Comparison of ENCODE assay signal across 8 cellular contexts in the genomic region with DNA sequence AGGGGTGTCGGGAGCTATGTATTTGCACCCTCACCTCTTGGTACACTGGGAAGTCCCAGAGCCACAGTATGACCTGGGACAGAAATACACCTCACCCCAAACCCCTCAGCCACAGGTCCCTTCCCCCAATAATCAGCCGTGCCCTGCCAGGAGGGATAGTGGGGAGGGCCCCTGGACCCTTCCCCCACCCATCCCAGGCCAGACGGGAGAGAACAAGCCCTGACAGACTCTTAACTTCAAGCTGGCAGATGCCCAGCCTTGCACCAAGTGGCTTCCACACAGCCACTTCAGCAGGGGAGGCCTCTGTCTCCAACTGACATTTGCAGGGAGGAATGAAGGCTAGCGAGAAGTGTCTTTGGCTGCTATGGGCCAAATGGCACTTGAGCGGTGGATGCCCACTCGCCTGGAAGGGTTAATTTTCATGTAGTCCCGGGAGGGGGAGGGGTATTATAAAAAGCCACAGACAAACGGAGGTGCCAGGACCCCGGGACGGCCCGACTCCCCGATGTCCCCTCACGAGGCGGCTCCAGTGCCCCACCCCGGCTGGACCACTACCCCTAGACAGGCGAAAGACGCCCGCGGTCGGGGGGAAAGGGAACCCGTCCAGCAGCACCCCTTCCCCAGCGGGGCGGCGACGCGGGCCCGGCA. TPM values are rescaled to one million over a fixed set of nuclear protein-coding genes. Genes with fewer than 3 reads are reported as not detected.
DNase-seq lines count a peak whose midpoint lies in the region; ATAC-seq and TF ChIP-seq lines count a peak whose summit lies in the region.

No MANE protein-coding gene starts in this region.

- H3K9me3 Mint-ChIP-seq in activated naive CD4-positive, alpha-beta T cell treated with anti-CD3 and anti-CD28 coated beads for 36 hours = no peaks in the 10 kb centered on the region
- no peaks in the 10 kb centered on the region for H3K9me3 Mint-ChIP-seq in immature natural killer cell
- H3K9me3 Mint-ChIP-seq in stimulated activated naive B cell treated with anti-CD40 and anti-IgM and Interleukin-4, amounts not matched to agents 10 μg/mL and 1 μg/mL and 100 μg/mL, for 72 hours = no peaks in the 10 kb centered on the region

- intact Hi-C loops in activated naive CD4-positive, alpha-beta T cell treated with anti-CD3 and anti-CD28 coated beads for 36 hours (cut with micrococcal nuclease) = no loop called here

- H3K4me3 Mint-ChIP-seq in activated naive CD4-positive, alpha-beta T cell treated with anti-CD3 and anti-CD28 coated beads for 36 hours = peak overlapping the region; percentile 22
- peak overlapping the region; percentile 54 to 74 (median 70) for H3K4me3 Mint-ChIP-seq in immature natural killer cell
- H3K4me3 Mint-ChIP-seq in stimulated activated naive B cell treated with anti-CD40 and anti-IgM and Interleukin-4, amounts not matched to agents 10 μg/mL and 1 μg/mL and 100 μg/mL, for 72 hours = peak overlapping the region; percentile 56 to 63

- TF ChIP-seq CTCF in astrocyte of the spinal cord (IDR thresholded peaks at IDR 0.05; ENCODE audit: low read depth, low read length) = no peak

- peaks cover 11% of the 10 kb centered on the region for H3K4me1 Mint-ChIP-seq in activated naive CD4-positive, alpha-beta T cell treated with anti-CD3 and anti-CD28 coated beads for 36 hours (ENCODE audit: low read depth)
- H3K4me1 Mint-ChIP-seq in immature natural killer cell = peaks cover 12 to 14% of the 10 kb centered on the region in 2 donors
- peaks cover 9 to 13% of the 10 kb centered on the region in 2 donors for H3K4me1 Mint-ChIP-seq in stimulated activated naive B cell treated with anti-CD40 and anti-IgM and Interleukin-4, amounts not matched to agents 10 μg/mL and 1 μg/mL and 100 μg/mL, for 72 hours

- DNase-seq in activated naive CD4-positive, alpha-beta T cell treated with anti-CD3 and anti-CD28 coated beads for 36 hours = no peak
- no peak for DNase-seq in activated naive CD4-positive, alpha-beta T cell (lab: John Stamatoyannopoulos, UW)
- DNase-seq in astrocyte of the spinal cord (ENCODE audit: low read depth, low spot score) = peak; percentile 51
- DNase-seq in immature natural killer cell = no peak
- DNase-seq in stimulated activated naive B cell treated with anti-CD40 and anti-IgM and Interleukin-4, amounts not matched to agents 10 μg/mL and 1 μg/mL and 100 μg/mL, for 72 hours = no peak
- no peak for DNase-seq in activated effector memory CD4-positive, alpha-beta T cell treated with anti-CD3 and anti-CD28 coated beads, Interleukin-2, amount 50 U/mL, for 16 hours

- H3K27me3 Mint-ChIP-seq in activated naive CD4-positive, alpha-beta T cell treated with anti-CD3 and anti-CD28 coated beads for 36 hours (ENCODE audit: low read depth) = peaks cover 26% of the 10 kb centered on the region
- peaks cover 4 to 33% (median 5%) of the 10 kb centered on the region in 3 donors for H3K27me3 Mint-ChIP-seq in immature natural killer cell (ENCODE audit: low read depth in 3 of 3)
- H3K27me3 Mint-ChIP-seq in stimulated activated naive B cell treated with anti-CD40 and anti-IgM and Interleukin-4, amounts not matched to agents 10 μg/mL and 1 μg/mL and 100 μg/mL, for 72 hours = peaks cover 27 to 53% of the 10 kb centered on the region in 2 donors

- H3K27ac Mint-ChIP-seq in activated naive CD4-positive, alpha-beta T cell treated with anti-CD3 and anti-CD28 coated beads for 36 hours = no peak overlapping the region
- peak overlapping the region in 1 of 6 donors; percentile 29 for H3K27ac Mint-ChIP-seq in immature natural killer cell
- H3K27ac Mint-ChIP-seq in stimulated activated naive B cell treated with anti-CD40 and anti-IgM and Interleukin-4, amounts not matched to agents 10 μg/mL and 1 μg/mL and 100 μg/mL, for 72 hours = peak overlapping the region; percentile 62

- ATAC-seq in stimulated activated naive B cell treated with anti-CD40 and anti-IgM and Interleukin-4, amounts not matched to agents 10 μg/mL and 1 μg/mL and 100 μg/mL, for 72 hours (replicated peaks) = no peak
- ATAC-seq in HG02678 (IDR thresholded peaks at IDR 0.05; ENCODE audit: unreplicated experiment) (no peak), GM19463 (IDR thresholded peaks at IDR 0.05; ENCODE audit: unreplicated experiment) (no peak)

- in situ Hi-C loops in astrocyte of the spinal cord (cut with HindIII; ENCODE audit: low sequenced_read_pairs) = no loop called here

- no peaks in the 10 kb centered on the region for H3K36me3 Mint-ChIP-seq in activated naive CD4-positive, alpha-beta T cell treated with anti-CD3 and anti-CD28 coated beads for 36 hours (ENCODE audit: low read depth)
- peaks cover 0 to 4% (median 0%) of the 10 kb centered on the region in 3 donors for H3K36me3 Mint-ChIP-seq in immature natural killer cell
- H3K36me3 Mint-ChIP-seq in stimulated activated naive B cell treated with anti-CD40 and anti-IgM and Interleukin-4, amounts not matched to agents 10 μg/mL and 1 μg/mL and 100 μg/mL, for 72 hours = peaks cover 0 to 4% of the 10 kb centered on the region in 2 donors

- CTCF ChIA-PET in activated naive CD4-positive, alpha-beta T cell treated with anti-CD3 and anti-CD28 coated beads for 36 hours (lab: Charles Lee) = interaction anchor here (0.7 to 1.5 kb wide), 2 partner anchors 11 to 71 kb away, joined by 3 to 8 read pairs; no protein-coding TSS in a partner anchor

- H3K4me3 ChIP-seq in astrocyte of the spinal cord (ENCODE audit: low read depth, low read length) = peak overlapping the region; percentile 74

RNA-seq across cellular contexts. Expression of a gene that starts 0.5 kb away (rescaled TPM):
- total RNA-seq in activated naive CD4-positive, alpha-beta T cell treated with anti-CD3 and anti-CD28 coated beads for 36 hours = not detected
- not detected for polyA plus RNA-seq in immature natural killer cell

RNA-seq across cellular contexts. Expression of a gene that starts 51.1 kb away (rescaled TPM):
- total RNA-seq in activated naive CD4-positive, alpha-beta T cell treated with anti-CD3 and anti-CD28 coated beads for 36 hours = 100 to 1,000 TPM; 381 to 409 TPM
- 100 to 1,000 TPM; 314 to 568 (median 325) TPM for polyA plus RNA-seq in immature natural killer cell

RNA-seq across cellular contexts. Expression of a gene that starts 51.7 kb away (rescaled TPM):
- total RNA-seq in activated naive CD4-positive, alpha-beta T cell treated with anti-CD3 and anti-CD28 coated beads for 36 hours = 10 to 100 TPM; 53.7 to 56.7 TPM
- polyA plus RNA-seq in immature natural killer cell = 10 to 100 TPM; 71.3 to 92.7 (median 92.1) TPM
